ENCODE assay signal across 36 cellular contexts in genomic region chr5:122367445-122367844, GRCh38. TPM values are rescaled to one million over a fixed set of nuclear protein-coding genes. Genes with fewer than 3 reads are reported as not detected.
"Had no signal": no experiment of that assay in that cellular context is flagged by ENCODE, and none has a peak within 500 bp of the region (broad histone marks: within the 10 kb centered on the region; RNA-seq: fewer than 3 reads in every experiment).

No MANE protein-coding gene starts in this region.

- H3K27ac ChIP-seq: cardiac muscle cell, KMS-11, PC-9, RWPE1, VCaP had no signal

- H3K4me3 ChIP-seq: cardiac muscle cell, PC-9 had no signal

- H3K27me3 ChIP-seq: cardiac muscle cell had no signal

- DNase-seq: activated B cell treated with CpG ODN at 0.5 μM for 24 hours; activated CD4-positive, alpha-beta memory T cell treated with anti-CD3 and anti-CD28 coated beads for 36 hours; activated CD4-positive, alpha-beta T cell treated with anti-CD3 and anti-CD28 coated beads for 4 hours; activated CD4-positive, alpha-beta T cell treated with anti-CD3 and anti-CD28 coated beads, Interleukin-2, amount 50 U/mL, for 1 hour; activated CD4-positive, CD25-positive, alpha-beta regulatory T cell treated with anti-CD3 and anti-CD28 coated beads, Interleukin-2, amount 50 U/mL, for 72 hours; activated CD8-positive, alpha-beta memory T cell treated with anti-CD3 and anti-CD28 coated beads, Interleukin-2, amount 50 U/mL, for 4 hours; activated gamma-delta T cell treated with Interleukin-2 at 50 U/mL for 16 hours; activated naive CD4-positive, alpha-beta T cell treated with anti-CD3 and anti-CD28 coated beads, Interleukin-2, amount 10 ng/mL, durations not matched to agents 7 days and 5 days; activated naive CD8-positive, alpha-beta T cell treated with anti-CD3 and anti-CD28 coated beads, Interleukin-2, amount 50 U/mL, for 24 hours; activated T-cell treated with anti-CD3 and anti-CD28 coated beads for 4 hours; activated T-cell treated with anti-CD3 and anti-CD28 coated beads, Interleukin-2, amount 50 U/mL, for 4 hours; MM.1S; MV-4-11; NCI-H1092; NCI-H1436 treated with DMSO at 0.1 percent for 48 hours; NCI-H1694 treated with DMSO at 0.1 percent for 48 hours; NCI-H2029; NCI-H2171 treated with DMSO at 0.1 percent for 48 hours; NCI-H226; NCI-H510A; NCI-H526; NCI-H748 treated with DMSO at 0.1 percent for 48 hours; NK-92 treated with Interleukin-12 subunit alpha and Interleukin-12 subunit beta, amount 100 ng/mL, for 24 hours; PC-9; SIG-M5; T-cell; T-helper 2 cell; T-helper 9 cell had no signal

RNA-seq across cellular contexts. Expression of gene SNCAIP, which starts 55.4 kb away (rescaled TPM):
- total RNA-seq: activated B cell treated with CpG ODN at 0.5 μM for 24 hours; activated CD4-positive, alpha-beta memory T cell treated with anti-CD3 and anti-CD28 coated beads for 36 hours; activated T-cell treated with anti-CD3 and anti-CD28 coated beads, Interleukin-2, amount 50 U/mL, for 4 hours; activated T-helper 1 cell treated with anti-CD3 and anti-CD28 coated beads, Interleukin-12 subunit alpha, Interleukin-12 subunit beta, Interleukin-2, Interleukin-4 antibody, amounts not matched to agents 30 ng/mL and 10 ng/mL and 1 ng/mL, durations not matched to agents 14 hours and 24 hours and 36 hours; LHCN-M2; OCI-LY7; PC-9; SK-MEL-5; T-cell had no signal
